ENCODE assay signal across 8 cellular contexts in the genomic region with DNA sequence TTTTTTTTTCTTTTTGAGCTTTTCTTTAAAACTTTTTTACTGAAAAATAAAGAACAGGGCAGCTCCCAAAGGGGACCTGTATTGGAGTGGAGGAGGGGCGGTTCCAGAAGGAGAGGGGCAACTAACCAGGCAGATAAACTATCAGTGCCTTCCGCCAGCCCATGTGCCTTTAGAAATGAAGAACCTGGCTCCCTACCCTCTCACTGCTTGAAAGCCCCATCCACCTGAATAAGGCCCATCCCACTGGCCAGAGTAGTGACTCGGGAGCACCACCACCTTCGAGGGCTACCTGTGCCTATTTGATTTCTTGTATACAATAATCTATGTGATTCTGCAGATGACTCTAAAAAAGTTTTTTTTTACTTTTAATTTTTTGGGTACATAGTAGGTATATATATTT.
"Had no signal": no experiment of that assay in that cellular context is flagged by ENCODE, and none has a peak within 500 bp of the region (broad histone marks: within the 10 kb centered on the region; RNA-seq: fewer than 3 reads in every experiment).

No MANE protein-coding gene starts in this region.

- H3K4me3 ChIP-seq: HAP-1, K562 had no signal

- H3K4me3 Mint-ChIP-seq: HFFc6 had no signal

- H3K36me3 ChIP-seq: HAP-1 had no signal

- H3K9me3 Mint-ChIP-seq: HFFc6 had no signal

- H3K9me3 ChIP-seq: HAP-1 had no signal

- ATAC-seq: HCT116, K562 had no signal

- H3K27ac Mint-ChIP-seq: HFFc6 had no signal

- DNase-seq: GOT3, H7, HFFc6, IMR-90, KG1 had no signal
